In genomic region chr5:150616024-150616470, GRCh38 we compare ENCODE assay signal across 12 cellular contexts. TPM values are rescaled to one million over a fixed set of nuclear protein-coding genes. Genes with fewer than 3 reads are reported as not detected.
A peak's percentile ranks its signal among the peaks of the same experiment; 100 is the strongest.
DNase-seq lines count a peak whose midpoint lies in the region; ATAC-seq and TF ChIP-seq lines count a peak whose summit lies in the region.
"Had no signal": no experiment of that assay in that cellular context is flagged by ENCODE, and none has a peak within 500 bp of the region (broad histone marks: within the 10 kb centered on the region; RNA-seq: fewer than 3 reads in every experiment).

No MANE protein-coding gene starts in this region.

- ATAC-seq in left lobe of liver (peak; percentile 62), GM18511 (IDR thresholded peaks at IDR 0.05; ENCODE audit: unreplicated experiment) (no peak)

- no peak for TF ChIP-seq CTCF in WERI-Rb-1 (IDR thresholded peaks at IDR 0.05; ENCODE audit: low read depth, low read length)

- H3K9ac ChIP-seq in subcutaneous abdominal adipose tissue (ENCODE audit: low read length in 5 of 5), result peak overlapping the region in 2 of 5 donors; percentile 17 to 57

- H3K27me3 ChIP-seq in WERI-Rb-1 (ENCODE audit: insufficient read depth, low read depth, severe bottlenecking) (no peaks in the 10 kb centered on the region), subcutaneous abdominal adipose tissue (ENCODE audit: control insufficient read depth in 5 of 5, insufficient read depth in 4 of 5, low read length in 5 of 5) (no peaks in the 10 kb centered on the region)

- H3K36me3 ChIP-seq in WERI-Rb-1 (no peaks in the 10 kb centered on the region), subcutaneous abdominal adipose tissue (ENCODE audit: control insufficient read depth in 5 of 5, insufficient read depth in 5 of 5, low read length in 5 of 5) (no peaks in the 10 kb centered on the region)

- H3K4me3 ChIP-seq in WERI-Rb-1 (ENCODE audit: low read depth, low read length) (no peak overlapping the region), subcutaneous abdominal adipose tissue (ENCODE audit: low read depth in 1 of 5, low read length in 5 of 5) (peak overlapping the region in 1 of 5 donors; percentile 22)

- H3K9me3 ChIP-seq in WERI-Rb-1 (ENCODE audit: severe bottlenecking), result no peaks in the 10 kb centered on the region
- no peaks in the 10 kb centered on the region for H3K9me3 ChIP-seq in subcutaneous abdominal adipose tissue (ENCODE audit: control insufficient read depth in 5 of 5, low read length in 5 of 5)

- peak overlapping the region; percentile 48 for H3K27ac ChIP-seq in WERI-Rb-1
- peak overlapping the region; percentile 85 for H3K27ac ChIP-seq in subcutaneous abdominal adipose tissue (ENCODE audit: low read depth, low read length)

- DNase-seq in NCI-H1092 treated with DMSO at 0.1 percent for 48 hours (lab: John Stamatoyannopoulos, UW) (peak; percentile 52), WERI-Rb-1 (peak; percentile 64), left lobe of liver (ENCODE audit: low spot score) (peak; percentile 98), iPS-NIHi7 (ENCODE audit: extremely low spot score) (no peak), NCI-H510A treated with DMSO at 0.1 percent for 48 hours (lab: John Stamatoyannopoulos, UW) (no peak)
- no peak for DNase-seq in stimulated activated naive CD4-positive, alpha-beta T cell (lab: John Stamatoyannopoulos, UW)
- DNase-seq: activated CD4-positive, alpha-beta T cell treated with anti-CD3 and anti-CD28 coated beads, Interleukin-2, amount 10 ng/mL, durations not matched to agents 24 days and 14 days; amniotic stem cell; DND-41 had no signal

- H3K4me1 ChIP-seq in subcutaneous abdominal adipose tissue (ENCODE audit: control insufficient read depth in 5 of 5, insufficient read depth in 5 of 5, low read length in 5 of 5), result peaks cover 27 to 89% (median 72%) of the 10 kb centered on the region in 5 donors

RNA-seq across cellular contexts. Expression of gene SYNPO, which starts 24.4 kb away (rescaled TPM):
- total RNA-seq in left lobe of liver, result 51.7 TPM
- total RNA-seq: activated CD4-positive, alpha-beta T cell treated with anti-CD3 and anti-CD28 coated beads, Interleukin-2, amount 10 ng/mL, durations not matched to agents 24 days and 14 days had no signal

RNA-seq across cellular contexts. Expression of gene MYOZ3, which starts 45.0 kb away (rescaled TPM):
- total RNA-seq in left lobe of liver, result 0.18 TPM
- total RNA-seq: mononuclear cell had no signal

Comparison
In these comparisons a context has a peak if more than half of its experiments do, and no peak if none do; other contexts are left out.
1. DNase-seq: peak in NCI-H1092 treated with DMSO at 0.1 percent for 48 hours (single experiment), WERI-Rb-1 (single experiment) and left lobe of liver (single experiment); none in iPS-NIHi7 (single experiment), stimulated activated naive CD4-positive, alpha-beta T cell (0 of 6) and NCI-H510A treated with DMSO at 0.1 percent for 48 hours (single experiment).